In genomic region chr22:20418211-20418788, GRCh38 we compare ENCODE assay signal across 8 cellular contexts. TPM values are rescaled to one million over a fixed set of nuclear protein-coding genes. Genes with fewer than 3 reads are reported as not detected.
DNase-seq lines count a peak whose midpoint lies in the region; ATAC-seq, FAIRE-seq and TF ChIP-seq lines count a peak whose summit lies in the region.

No MANE protein-coding gene starts in this region.

- no peaks in the 10 kb centered on the region for H3K79me2 ChIP-seq in astrocyte (ENCODE audit: insufficient read depth, low read length)

- H3K4me1 ChIP-seq in astrocyte (ENCODE audit: insufficient read depth, low read length), result peaks cover 7% of the 10 kb centered on the region

- FAIRE-seq in astrocyte (lab: Jason Lieb, UNC), result peak; percentile 17

- H3K4me1 Mint-ChIP-seq in astrocyte (ENCODE audit: low read depth, unreplicated experiment), result no peaks in the 10 kb centered on the region

- H3K4me2 ChIP-seq in astrocyte (ENCODE audit: low read length), result peak overlapping the region; percentile 90

- peak overlapping the region; percentile 50 for H3K4me3 ChIP-seq in astrocyte (ENCODE audit: insufficient read depth, low read depth, low read length)

- no peaks in the 10 kb centered on the region for H3K9me3 Mint-ChIP-seq in astrocyte (ENCODE audit: unreplicated experiment)

- H3K4me3 Mint-ChIP-seq in astrocyte (ENCODE audit: unreplicated experiment), result peak overlapping the region; percentile 50

- H3K27me3 ChIP-seq in astrocyte (ENCODE audit: insufficient read depth, low read length), result no peaks in the 10 kb centered on the region

- no peaks in the 10 kb centered on the region for H3K36me3 Mint-ChIP-seq in astrocyte (ENCODE audit: low read depth, unreplicated experiment)

- H3K36me3 ChIP-seq in astrocyte (ENCODE audit: insufficient read depth, low read length), result no peaks in the 10 kb centered on the region

- no peaks in the 10 kb centered on the region for H3K9me3 ChIP-seq in astrocyte (ENCODE audit: insufficient read depth, low read depth, low read length)

- H3K27ac ChIP-seq in astrocyte (ENCODE audit: low read depth, low read length), result no peak overlapping the region

- peak overlapping the region; percentile 84 for H2AFZ ChIP-seq in astrocyte (ENCODE audit: low read depth, low read length)

- H3K9ac ChIP-seq in astrocyte (ENCODE audit: low read length), result peak overlapping the region; percentile 65

- ATAC-seq in GM18867 (IDR thresholded peaks at IDR 0.05; ENCODE audit: unreplicated experiment) (no peak), HG02588 (IDR thresholded peaks at IDR 0.05; ENCODE audit: unreplicated experiment) (no peak)

- H3K27ac Mint-ChIP-seq in astrocyte (ENCODE audit: unreplicated experiment), result no peak overlapping the region

- peak; percentile 93 for DNase-seq in GM03348 (ENCODE audit: low spot score)
- peak; percentile 34 for DNase-seq in MV-4-11 (lab: John Stamatoyannopoulos, UW)
- peak; percentile 44 to 72 (median 57) for DNase-seq in T-helper 2 cell
- DNase-seq in astrocyte (ENCODE audit: low read depth), result peak; percentile 64
- DNase-seq in hepatic stellate cell (ENCODE audit: low spot score), result peak; percentile 92
- peak; percentile 38 for DNase-seq in renal cortical epithelial cell (ENCODE audit: low read depth)

- H4K20me1 ChIP-seq in astrocyte (ENCODE audit: insufficient read depth, low read length), result peaks cover 3% of the 10 kb centered on the region

- peaks cover 24% of the 10 kb centered on the region for H3K27me3 Mint-ChIP-seq in astrocyte (ENCODE audit: low read depth, unreplicated experiment)

- TF ChIP-seq CTCF in astrocyte (IDR thresholded peaks at IDR 0.05; ENCODE audit: insufficient read depth, low read depth, low read length), result peak; percentile 67

RNA-seq across cellular contexts. Expression of gene SCARF2, which starts 19.3 kb away (rescaled TPM):
- total RNA-seq in astrocyte (17.3 and 22.5 TPM in 2 replicates), renal cortical epithelial cell (3.3 and 9.1 TPM in 2 replicates)

RNA-seq across cellular contexts. Expression of gene ZNF74, which starts 24.3 kb away (rescaled TPM):
- total RNA-seq in astrocyte (14.2 and 14.3 TPM in 2 replicates), renal cortical epithelial cell (8.7 and 17.8 TPM in 2 replicates)

Comparison
In these comparisons a context has a peak if more than half of its experiments do, and no peak if none do; other contexts are left out.
1. DNase-seq: peak in every context shown above with its lines; median percentile 93 in GM03348; 92 in hepatic stellate cell; 64 in astrocyte; 57 in T-helper 2 cell; 38 in renal cortical epithelial cell; 34 in MV-4-11.